ENCODE assay signal across 29 cellular contexts in genomic region chr20:62611794-62612193, GRCh38.
"Had no signal": no experiment of that assay in that cellular context is flagged by ENCODE, and none has a peak within 500 bp of the region (broad histone marks: within the 10 kb centered on the region; RNA-seq: fewer than 3 reads in every experiment).

No MANE protein-coding gene starts in this region.

- H3K9me3 Mint-ChIP-seq: activated CD4-positive, alpha-beta T cell treated with anti-CD3 and anti-CD28 coated beads, Interleukin-2, amount 10 ng/mL, durations not matched to agents 24 days and 14 days; activated T-cell treated with anti-CD3 and anti-CD28 coated beads, Interleukin-2, amount 50 U/mL, for 24 hours had no signal

- H3K4me1 ChIP-seq: adrenal gland had no signal

- H3K4me3 ChIP-seq: adrenal gland, body of pancreas, breast epithelium, MG63, SJSA1 had no signal

- H3K9me3 ChIP-seq: adrenal gland, body of pancreas, breast epithelium, MG63, SK-N-SH had no signal

- H3K27me3 ChIP-seq: adrenal gland, body of pancreas, MG63, SJSA1 had no signal

- DNase-seq: activated CD4-positive, alpha-beta T cell treated with anti-CD3 and anti-CD28 coated beads, Interleukin-2, amount 10 ng/mL, durations not matched to agents 24 days and 14 days; activated CD4-positive, alpha-beta T cell treated with anti-CD3 and anti-CD28 coated beads, Interleukin-2, amount 50 U/mL, for 4 hours; activated CD8-positive, alpha-beta T cell treated with anti-CD3 and anti-CD28 coated beads, Interleukin-2, amount 10 ng/mL, durations not matched to agents 7 days and 5 days; activated gamma-delta T cell treated with Interleukin-2 at 50 U/mL for 16 hours; activated naive CD4-positive, alpha-beta T cell treated with anti-CD3 and anti-CD28 coated beads for 36 hours; activated T-cell treated with anti-CD3 and anti-CD28 coated beads, Interleukin-2, amount 50 U/mL, for 24 hours; adrenal gland; body of pancreas; Kasumi-1; KG1; MG63; NCI-H1048; NCI-H1105 treated with DMSO at 0.1 percent for 48 hours; NCI-H1436; NCI-H1694 treated with DMSO at 0.1 percent for 48 hours; NCI-H2029; NCI-H345; NCI-H524 treated with DMSO at 0.1 percent for 48 hours; NCI-H774; PC-3; SK-N-SH had no signal

- H3K27ac Mint-ChIP-seq: activated CD4-positive, alpha-beta T cell treated with anti-CD3 and anti-CD28 coated beads, Interleukin-2, amount 10 ng/mL, durations not matched to agents 24 days and 14 days; activated CD8-positive, alpha-beta T cell treated with anti-CD3 and anti-CD28 coated beads, Interleukin-2, amount 10 ng/mL, durations not matched to agents 7 days and 5 days; activated naive CD4-positive, alpha-beta T cell treated with anti-CD3 and anti-CD28 coated beads for 36 hours; activated naive CD4-positive, alpha-beta T cell treated with anti-CD3 and anti-CD28 coated beads, Interleukin-2, amount 50 U/mL, for 72 hours; activated T-cell treated with anti-CD3 and anti-CD28 coated beads, Interleukin-2, amount 50 U/mL, for 24 hours; activated T-helper 1 cell treated with anti-CD3 and anti-CD28 coated beads, Interleukin-12 subunit alpha, Interleukin-12 subunit beta, Interleukin-2, Interleukin-4 antibody, amounts not matched to agents 30 ng/mL and 10 ng/mL and 1 ng/mL, durations not matched to agents 14 hours and 24 hours and 36 hours; T-helper 1 cell treated with Interleukin-12 subunit alpha and Interleukin-12 subunit beta and Interleukin-4 antibody, amounts not matched to agents 30 μg/mL and 1 μg/mL, for 36 hours; T-helper 2 cell treated with Interferon-gamma antibody and Interleukin-4, amounts not matched to agents 5 μg/mL and 100 μg/mL, for 36 hours had no signal

- ATAC-seq: activated CD8-positive, alpha-beta T cell treated with anti-CD3 and anti-CD28 coated beads, Interleukin-2, amount 10 ng/mL, durations not matched to agents 7 days and 5 days; activated naive CD4-positive, alpha-beta T cell treated with anti-CD3 and anti-CD28 coated beads, Interleukin-2, amount 50 U/mL, for 72 hours; body of pancreas; PC-3; Right ventricle myocardium inferior had no signal

- H3K36me3 ChIP-seq: adrenal gland, breast epithelium, MG63, SJSA1 had no signal

- H3K4me3 Mint-ChIP-seq: activated CD4-positive, alpha-beta T cell treated with anti-CD3 and anti-CD28 coated beads, Interleukin-2, amount 10 ng/mL, durations not matched to agents 24 days and 14 days; activated CD8-positive, alpha-beta T cell treated with anti-CD3 and anti-CD28 coated beads, Interleukin-2, amount 10 ng/mL, durations not matched to agents 7 days and 5 days; activated naive CD4-positive, alpha-beta T cell treated with anti-CD3 and anti-CD28 coated beads for 36 hours; activated T-cell treated with anti-CD3 and anti-CD28 coated beads, Interleukin-2, amount 50 U/mL, for 24 hours; activated T-helper 1 cell treated with anti-CD3 and anti-CD28 coated beads, Interleukin-12 subunit alpha, Interleukin-12 subunit beta, Interleukin-2, Interleukin-4 antibody, amounts not matched to agents 30 ng/mL and 10 ng/mL and 1 ng/mL, durations not matched to agents 14 hours and 24 hours and 36 hours; T-helper 1 cell treated with Interleukin-12 subunit alpha and Interleukin-12 subunit beta and Interleukin-4 antibody, amounts not matched to agents 30 μg/mL and 1 μg/mL, for 36 hours; T-helper 2 cell treated with Interferon-gamma antibody and Interleukin-4, amounts not matched to agents 5 μg/mL and 100 μg/mL, for 36 hours had no signal

- H3K27ac ChIP-seq: adrenal gland, body of pancreas, breast epithelium, RWPE1, SJSA1 had no signal
